ENCODE assay signal across 11 cellular contexts in the genomic region with DNA sequence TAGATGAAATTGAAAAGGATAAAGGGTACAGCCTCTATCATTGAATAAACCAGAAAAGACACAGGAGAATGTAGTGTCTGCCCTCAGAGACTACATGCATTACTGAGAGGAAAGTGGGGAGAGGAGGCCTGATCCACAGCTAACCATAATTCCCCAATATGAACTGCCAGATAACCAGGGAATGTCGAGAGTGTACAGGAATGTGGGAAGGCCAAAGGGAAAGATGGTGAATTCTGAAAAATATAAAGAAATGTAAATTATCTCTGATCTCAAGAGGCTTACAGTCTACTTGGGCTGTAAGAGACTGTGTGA. TPM values are rescaled to one million over a fixed set of nuclear protein-coding genes. Genes with fewer than 3 reads are reported as not detected.
A peak's percentile ranks its signal among the peaks of the same experiment; 100 is the strongest.
DNase-seq lines count a peak whose midpoint lies in the region; ATAC-seq and TF ChIP-seq lines count a peak whose summit lies in the region.
"Had no signal": no experiment of that assay in that cellular context is flagged by ENCODE, and none has a peak within 500 bp of the region (broad histone marks: within the 10 kb centered on the region; RNA-seq: fewer than 3 reads in every experiment).

No MANE protein-coding gene starts in this region.

- no peaks in the 10 kb centered on the region for H3K36me3 ChIP-seq in heart left ventricle
- no peaks in the 10 kb centered on the region for H3K36me3 ChIP-seq in ascending aorta
- H3K36me3 ChIP-seq: ovary had no signal

- H3K27ac ChIP-seq in heart left ventricle (peak overlapping the region in 11 of 12 donors; percentile 24 to 85 (median 49)), right cardiac atrium (ENCODE audit: low read length) (no peak overlapping the region), ascending aorta (peak overlapping the region; percentile 69 to 82)
- H3K27ac ChIP-seq: ovary had no signal

- DNase-seq in heart left ventricle (no peak), right cardiac atrium (no peak), ascending aorta (ENCODE audit: low spot score in 2 of 2) (no peak), memory B cell (ENCODE audit: low spot score in 2 of 2) (no peak), type B pancreatic cell (ENCODE audit: extremely low spot score, unreplicated experiment) (no peak)
- DNase-seq: GF-D8, SHP77 had no signal

- H3K4me1 ChIP-seq in heart left ventricle (peaks cover 0 to 64% (median 30%) of the 10 kb centered on the region in 12 donors), right cardiac atrium (ENCODE audit: control insufficient read depth, insufficient read depth, low read length) (peaks cover 6% of the 10 kb centered on the region), ascending aorta (peaks cover 5 to 30% of the 10 kb centered on the region in 2 donors)

- H3K27me3 ChIP-seq in heart left ventricle (no peaks in the 10 kb centered on the region), right cardiac atrium (ENCODE audit: control insufficient read depth, insufficient read depth) (no peaks in the 10 kb centered on the region), ascending aorta (no peaks in the 10 kb centered on the region)
- H3K27me3 ChIP-seq: ovary had no signal

- H3K27me3 Mint-ChIP-seq in memory B cell (no peaks in the 10 kb centered on the region), type B pancreatic cell (no peaks in the 10 kb centered on the region)

- H3K36me3 Mint-ChIP-seq in memory B cell (no peaks in the 10 kb centered on the region), type B pancreatic cell (peaks cover 4% of the 10 kb centered on the region)

- H3K4me3 ChIP-seq in heart left ventricle (no peak overlapping the region), right cardiac atrium (ENCODE audit: low read length) (no peak overlapping the region), ascending aorta (no peak overlapping the region)
- H3K4me3 ChIP-seq: ovary had no signal

- H3K9me3 ChIP-seq in heart left ventricle, result no peaks in the 10 kb centered on the region
- H3K9me3 ChIP-seq in right cardiac atrium (ENCODE audit: control insufficient read depth, low read length), result no peaks in the 10 kb centered on the region
- H3K9me3 ChIP-seq in ascending aorta, result no peaks in the 10 kb centered on the region
- H3K9me3 ChIP-seq: ovary had no signal

- no peak for TF ChIP-seq POLR2A in heart left ventricle (IDR thresholded peaks at IDR 0.05)

- H3K27ac Mint-ChIP-seq in memory B cell, result peak overlapping the region; percentile 40
- H3K27ac Mint-ChIP-seq in type B pancreatic cell, result peak overlapping the region; percentile 77

- H3K9me3 Mint-ChIP-seq in memory B cell (no peaks in the 10 kb centered on the region), type B pancreatic cell (peaks cover 5% of the 10 kb centered on the region)

- WGBS in heart left ventricle, 4 donors, result 41 to 62% (median 51%) methylated on average over 1 of the region's 1 CpG
- 53% methylated on average over 1 of the region's 1 CpG for WGBS in right cardiac atrium

- intact Hi-C loops in heart left ventricle (cut with DNase I), result loop anchor here in 5 of 10 donors (5.0 to 10.0 kb wide), 4 partner anchors 53 to 66 kb away; no protein-coding TSS in a partner anchor
- intact Hi-C loops in right cardiac atrium (cut with DNase I), result no loop called here
- intact Hi-C loops in ascending aorta (cut with DNase I), result no loop called here

- no peak overlapping the region for H3K4me3 Mint-ChIP-seq in memory B cell
- peak overlapping the region; percentile 7 for H3K4me3 Mint-ChIP-seq in type B pancreatic cell

- ATAC-seq in heart left ventricle (no peak), right cardiac atrium (no peak), memory B cell (ENCODE audit: low read depth) (no peak), HG02852 (IDR thresholded peaks at IDR 0.05; ENCODE audit: unreplicated experiment) (no peak), HG02623 (IDR thresholded peaks at IDR 0.05; ENCODE audit: unreplicated experiment) (no peak), esophagus mucosa (no peak)

- H3K4me1 Mint-ChIP-seq in memory B cell (peaks cover 48% of the 10 kb centered on the region), type B pancreatic cell (ENCODE audit: unreplicated experiment) (peaks cover 15% of the 10 kb centered on the region)

- TF ChIP-seq CTCF in heart left ventricle (IDR thresholded peaks at IDR 0.05), result no peak
- no peak for TF ChIP-seq CTCF in ascending aorta (IDR thresholded peaks at IDR 0.05)
- TF ChIP-seq CTCF in type B pancreatic cell (conservative IDR thresholded peaks at IDR 0.05), result no peak

RNA-seq across cellular contexts. Expression of a gene that starts 22.3 kb away (rescaled TPM):
- 10 to 100 TPM; 12.0 to 98.6 (median 28.2) TPM for total RNA-seq in heart left ventricle
- 1 to 10 TPM; 8.5 to 9.8 TPM for polyA plus RNA-seq in heart left ventricle
- total RNA-seq in right cardiac atrium, result 10 to 100 TPM; 19.8 to 28.5 (median 24.0) TPM
- 8.4 TPM for polyA plus RNA-seq in right cardiac atrium
- 48.0 TPM for total RNA-seq in ascending aorta
- total RNA-seq in type B pancreatic cell (ENCODE audit: low replicate concordance), result 55.6 and 59.8 TPM in 2 replicates
- 117 TPM for total RNA-seq in esophagus mucosa
